1 cellular context compared by ENCODE assay signal in genomic region chr19:48395499-48395898, GRCh38.
TF ChIP-seq lines count a peak whose summit lies in the region.

No MANE protein-coding gene starts in this region.

TF ChIP-seq in neural cell, 6 proteins besides CTCF, POLR2A, EP300 and RAD21:
- no peak for TF ChIP-seq EZH2 (IDR thresholded peaks at IDR 0.05; ENCODE audit: borderline replicate concordance, insufficient read depth, low read length, poor library complexity, severe bottlenecking)
- TF ChIP-seq POLR2AphosphoS5 (IDR thresholded peaks at IDR 0.05) = no peak
